9 cellular contexts compared by ENCODE assay signal in the genomic region with DNA sequence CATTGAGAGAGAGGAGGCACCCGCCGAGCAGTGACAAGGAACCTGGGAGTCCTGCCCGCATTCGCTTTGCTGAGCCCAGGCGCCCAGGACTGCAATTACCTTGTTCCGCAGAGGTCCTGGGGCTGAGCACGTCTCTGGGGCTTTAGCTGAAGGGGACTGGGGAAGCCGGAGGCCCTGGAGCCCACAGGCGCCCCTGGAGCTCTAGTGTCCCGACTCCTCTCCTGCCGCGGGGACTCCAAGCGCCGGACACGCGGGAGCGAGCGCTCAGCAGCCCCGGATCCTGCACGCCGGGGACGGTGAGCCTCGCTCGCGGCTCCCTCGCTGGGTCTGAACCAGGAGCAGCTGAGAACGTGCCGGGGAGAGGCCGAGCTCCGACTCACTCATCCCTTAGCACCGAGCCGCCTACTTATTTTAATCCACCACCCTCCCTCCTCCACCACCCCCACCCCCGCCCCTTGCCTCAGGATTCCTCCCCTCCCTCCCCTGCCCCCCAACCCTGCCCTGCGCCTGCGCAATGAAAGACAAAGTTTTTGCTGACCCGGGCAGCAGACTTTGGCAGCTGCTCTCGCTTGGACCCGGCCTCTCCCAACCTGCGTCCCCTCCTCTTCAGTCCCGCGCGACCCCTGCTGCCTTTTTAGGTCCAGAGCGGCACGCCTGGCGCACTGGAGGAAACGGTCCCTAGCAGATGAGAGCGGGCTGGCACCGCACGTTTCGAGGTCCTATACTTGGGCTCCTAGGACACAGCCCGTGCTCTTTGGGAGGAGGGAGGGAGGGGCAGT. TPM values are rescaled to one million over a fixed set of nuclear protein-coding genes. Genes with fewer than 3 reads are reported as not detected.
DNase-seq lines count a peak whose midpoint lies in the region; ATAC-seq and TF ChIP-seq lines count a peak whose summit lies in the region.
"Had no signal": no experiment of that assay in that cellular context is flagged by ENCODE, and none has a peak within 500 bp of the region (broad histone marks: within the 10 kb centered on the region; RNA-seq: fewer than 3 reads in every experiment).

Gene OSR1 (minus strand): TSS at position 382 of the 779 bp plus-strand sequence. CDS start 4,818 bp downstream, outside the sequence.

- TF ChIP-seq CTCF in GM13976 (IDR thresholded peaks at IDR 0.05; ENCODE audit: borderline replicate concordance, control extremely low read depth, extremely low read depth, insufficient read depth, missing control alignments) (no peak), brain microvascular endothelial cell (IDR thresholded peaks at IDR 0.05; ENCODE audit: low read depth, low read length, missing control alignments) (peak; percentile 3), kidney epithelial cell (IDR thresholded peaks at IDR 0.05; ENCODE audit: insufficient read depth, low read length, poor library complexity, severe bottlenecking) (no peak), stomach (IDR thresholded peaks at IDR 0.05) (no peak)

- peaks cover 31 to 83% (median 55%) of the 10 kb centered on the region in 4 donors for H3K4me1 ChIP-seq in stomach

- H3K36me3 ChIP-seq in brain microvascular endothelial cell (replicated peaks) (peaks cover under 1% of the 10 kb centered on the region), kidney epithelial cell (ENCODE audit: control insufficient read depth, insufficient read depth, low read length) (no peaks in the 10 kb centered on the region), stomach (peaks cover 0 to 2% (median under 1%) of the 10 kb centered on the region in 4 donors)

- TF ChIP-seq POLR2A in stomach (IDR thresholded peaks at IDR 0.05) = no peak

- intact Hi-C loops in stomach (cut with DNase I; ENCODE audit: low total_unique reads) = loop anchor here (10.0 kb wide), 1 partner anchor 506 kb away; no protein-coding TSS in a partner anchor

- in situ Hi-C loops in GM13976 (cut with MboI; ENCODE audit: low sequenced_read_pairs, unreplicated experiment) (loop anchor here (10.0 to 25.0 kb wide), 3 partner anchors 506 to 846 kb away; no protein-coding TSS in a partner anchor), brain microvascular endothelial cell (cut with HindIII; ENCODE audit: low pct_ligation_motif_present, low sequenced_read_pairs) (loop anchor here (25.0 kb wide), 1 partner anchor 504 kb away; no protein-coding TSS in a partner anchor)

- H3K27ac ChIP-seq in brain microvascular endothelial cell (peak within 1 kb of the TSS; percentile 5), stomach (peak within 1 kb of the TSS; percentile 31 to 88 (median 77))

- WGBS in stomach, 5 donors = 0 to 5% (median 1%) methylated on average over 17 to 51 of the region's 51 CpGs

- DNase-seq in GM13976 (ENCODE audit: low spot score) (peak; percentile 49), NCI-H345 treated with DMSO at 0.1 percent for 48 hours (lab: John Stamatoyannopoulos, UW; ENCODE audit: unreplicated experiment) (peak; percentile 45), brain microvascular endothelial cell (peak; percentile 75), kidney epithelial cell (ENCODE audit: low read depth) (no peak), stomach (peak; percentile 55), NCI-H1048 (lab: John Stamatoyannopoulos, UW) (no peak)

- no peaks in the 10 kb centered on the region for H3K9me3 ChIP-seq in stomach

- ATAC-seq in HG02610 (IDR thresholded peaks at IDR 0.05; ENCODE audit: unreplicated experiment) = no peak
- ATAC-seq in GM18502 (IDR thresholded peaks at IDR 0.05; ENCODE audit: poor library complexity, unreplicated experiment) = no peak

- H3K4me3 ChIP-seq in brain microvascular endothelial cell (ENCODE audit: low read depth, low read length) = peak within 1 kb of the TSS; percentile 67
- peak within 1 kb of the TSS; percentile 43 for H3K4me3 ChIP-seq in kidney epithelial cell (ENCODE audit: low read depth, low read length)
- peak within 1 kb of the TSS; percentile 62 to 78 (median 69) for H3K4me3 ChIP-seq in stomach

- TF ChIP-seq EP300 in stomach (IDR thresholded peaks at IDR 0.05) = no peak

- H3K27me3 ChIP-seq in brain microvascular endothelial cell (replicated peaks) (no peaks in the 10 kb centered on the region), kidney epithelial cell (ENCODE audit: control insufficient read depth, insufficient read depth, low read length) (peaks cover 68% of the 10 kb centered on the region), stomach (peaks cover 0 to 90% (median 68%) of the 10 kb centered on the region in 3 donors)

RNA-seq across cellular contexts. Expression of gene OSR1, which starts in this region (rescaled TPM):
- 0.04 TPM in 1 of 2 replicates, not detected in the other for total RNA-seq in kidney epithelial cell
- 10 to 100 TPM in 2 of 5 donors, 1 to 10 TPM in 3; 1.2 to 39.4 (median 6.2) TPM for total RNA-seq in stomach
- polyA plus RNA-seq in stomach = 1 to 10 TPM; 3.6 to 7.0 (median 5.5) TPM
- total RNA-seq: T-helper 1 cell treated with Interleukin-12 subunit alpha and Interleukin-12 subunit beta and Interleukin-4 antibody, amounts not matched to agents 30 ng/mL and 1 ng/mL, for 36 hours had no signal

Comparison
In these comparisons a context has a peak if more than half of its experiments do, and no peak if none do; other contexts are left out.
1. DNase-seq: peak in GM13976 (single experiment), NCI-H345 treated with DMSO at 0.1 percent for 48 hours (single experiment), brain microvascular endothelial cell (single experiment) and stomach (single experiment); none in kidney epithelial cell (single experiment) and NCI-H1048 (single experiment).
2. Peak in every context shown above with its lines, with median percentiles within 50 percentile points of each other: H3K4me3 ChIP-seq.